In genomic region chr5:68277427-68277826, GRCh38 we compare ENCODE assay signal across 13 cellular contexts.
DNase-seq lines count a peak whose midpoint lies in the region; TF ChIP-seq lines count a peak whose summit lies in the region.
"Had no signal": no experiment of that assay in that cellular context is flagged by ENCODE, and none has a peak within 500 bp of the region (broad histone marks: within the 10 kb centered on the region; RNA-seq: fewer than 3 reads in every experiment).

No MANE protein-coding gene starts in this region.

- POLR2A ChIA-PET in activated CD4-positive, alpha-beta T cell treated with anti-CD3 and anti-CD28 coated beads, Interleukin-2, amount 10 ng/mL, durations not matched to agents 7 days and 5 days (lab: Charles Lee), result no interaction called here

- WGBS in GM23248 (ENCODE audit: low coverage in 1 of 2, low lambda C conversion rate in 2 of 2, missing lambda C conversion rate in 2 of 2), 2 experiments, result 55% methylated on average over 5 of the region's 5 CpGs

- no peak overlapping the region for H3K4me3 Mint-ChIP-seq in activated CD4-positive, alpha-beta T cell treated with anti-CD3 and anti-CD28 coated beads, Interleukin-2, amount 10 ng/mL, durations not matched to agents 7 days and 5 days

- no peaks in the 10 kb centered on the region for H3K27me3 Mint-ChIP-seq in activated CD4-positive, alpha-beta T cell treated with anti-CD3 and anti-CD28 coated beads, Interleukin-2, amount 10 ng/mL, durations not matched to agents 7 days and 5 days

- peaks cover 77% of the 10 kb centered on the region for H3K36me3 Mint-ChIP-seq in activated CD4-positive, alpha-beta T cell treated with anti-CD3 and anti-CD28 coated beads, Interleukin-2, amount 10 ng/mL, durations not matched to agents 7 days and 5 days (ENCODE audit: low read depth)

- H3K9me2 ChIP-seq in MM.1S (replicated peaks; ENCODE audit: insufficient read depth, low read length) (no peaks in the 10 kb centered on the region), GM23248 (ENCODE audit: insufficient read depth) (no peaks in the 10 kb centered on the region)

- H3K27me3 ChIP-seq in MM.1S (replicated peaks; ENCODE audit: insufficient read depth, low read length), result no peaks in the 10 kb centered on the region
- no peaks in the 10 kb centered on the region for H3K27me3 ChIP-seq in GM23248 (replicated peaks; ENCODE audit: insufficient read depth)
- H3K27me3 ChIP-seq: tibial nerve had no signal

- no peak overlapping the region for H3K9ac ChIP-seq in MM.1S (ENCODE audit: low read length)
- H3K9ac ChIP-seq in GM23248, result no peak overlapping the region

- in situ Hi-C loops in GM23248 (cut with MboI), result no loop called here

- no peak for TF ChIP-seq CTCF in MM.1S (IDR thresholded peaks at IDR 0.05; ENCODE audit: low read length)

- H3K9me3 Mint-ChIP-seq in activated CD4-positive, alpha-beta T cell treated with anti-CD3 and anti-CD28 coated beads, Interleukin-2, amount 10 ng/mL, durations not matched to agents 7 days and 5 days, result no peaks in the 10 kb centered on the region

- H3K9me3 ChIP-seq in MM.1S (replicated peaks; ENCODE audit: insufficient read depth, low read length) (no peaks in the 10 kb centered on the region), GM23248 (ENCODE audit: low read depth) (no peaks in the 10 kb centered on the region)
- H3K9me3 ChIP-seq: tibial nerve had no signal

- peak overlapping the region; percentile 60 for H3K27ac ChIP-seq in epithelial cell of prostate
- no peak overlapping the region for H3K27ac ChIP-seq in MM.1S (ENCODE audit: low read length)
- H3K27ac ChIP-seq in GM23248, result no peak overlapping the region

- no peak overlapping the region for H3K4me3 ChIP-seq in MM.1S (ENCODE audit: low read length)
- H3K4me3 ChIP-seq in GM23248, result no peak overlapping the region
- H3K4me3 ChIP-seq: tibial nerve had no signal

- peak overlapping the region; percentile 60 for H3K27ac Mint-ChIP-seq in activated CD4-positive, alpha-beta T cell treated with anti-CD3 and anti-CD28 coated beads, Interleukin-2, amount 10 ng/mL, durations not matched to agents 7 days and 5 days

- CTCF ChIA-PET in activated CD4-positive, alpha-beta T cell treated with anti-CD3 and anti-CD28 coated beads, Interleukin-2, amount 10 ng/mL, durations not matched to agents 7 days and 5 days (lab: Charles Lee), result no interaction called here

- H3K79me2 ChIP-seq in MM.1S (ENCODE audit: low read length) (no peaks in the 10 kb centered on the region), GM23248 (ENCODE audit: insufficient read depth) (peaks cover 21% of the 10 kb centered on the region)

- H3K4me1 ChIP-seq in MM.1S (ENCODE audit: low read length) (no peaks in the 10 kb centered on the region), GM23248 (ENCODE audit: insufficient read depth) (peaks cover 20% of the 10 kb centered on the region)

- no peaks in the 10 kb centered on the region for H3F3A ChIP-seq in MM.1S (ENCODE audit: insufficient read depth, low read length)
- H3F3A ChIP-seq in GM23248 (ENCODE audit: insufficient read depth), result peaks cover 11% of the 10 kb centered on the region; the same call in 1 of the 2 replicates

- H3K4me1 Mint-ChIP-seq in activated CD4-positive, alpha-beta T cell treated with anti-CD3 and anti-CD28 coated beads, Interleukin-2, amount 10 ng/mL, durations not matched to agents 7 days and 5 days, result peaks cover 83% of the 10 kb centered on the region

- peaks cover 11% of the 10 kb centered on the region for H3K36me3 ChIP-seq in MM.1S (replicated peaks; ENCODE audit: insufficient read depth, low read length)
- peaks cover 46% of the 10 kb centered on the region for H3K36me3 ChIP-seq in GM23248 (ENCODE audit: low read depth)

- DNase-seq in activated CD4-positive, alpha-beta T cell treated with anti-CD3 and anti-CD28 coated beads, Interleukin-2, amount 10 ng/mL, durations not matched to agents 7 days and 5 days, result no peak
- no peak for DNase-seq in activated CD4-positive, alpha-beta T cell treated with anti-CD3 and anti-CD28 coated beads for 1 hour
- peak; percentile 70 for DNase-seq in RPMI7951 (ENCODE audit: low read depth)
- DNase-seq in epithelial cell of prostate (ENCODE audit: low read depth, low spot score), result peak; percentile 71
- peak; percentile 26 for DNase-seq in renal cortical epithelial cell (ENCODE audit: low read depth)
- no peak for DNase-seq in NCI-H524 (lab: John Stamatoyannopoulos, UW)
- no peak for DNase-seq in MM.1S
- DNase-seq in GM23248, result no peak
- DNase-seq: effector memory CD4-positive, alpha-beta T cell; hippocampal formation; NCI-H1092 treated with DMSO at 0.1 percent for 48 hours; NCI-H69 had no signal

- H4K20me1 ChIP-seq in MM.1S (ENCODE audit: insufficient read depth, low read length) (no peaks in the 10 kb centered on the region), GM23248 (ENCODE audit: insufficient read depth) (no peaks in the 10 kb centered on the region)

- H3K4me2 ChIP-seq in MM.1S (ENCODE audit: low read depth, low read length) (no peak overlapping the region), GM23248 (ENCODE audit: unreplicated experiment) (no peak overlapping the region)

- H2AFZ ChIP-seq in MM.1S (ENCODE audit: low read length), result no peak overlapping the region
- no peak overlapping the region for H2AFZ ChIP-seq in GM23248

Comparison
In these comparisons a context has a peak if more than half of its experiments do, and no peak if none do; other contexts are left out.
1. DNase-seq: peak in RPMI7951 (single experiment), epithelial cell of prostate (single experiment) and renal cortical epithelial cell (single experiment); none in activated CD4-positive, alpha-beta T cell treated with anti-CD3 and anti-CD28 coated beads, Interleukin-2, amount 10 ng/mL, durations not matched to agents 7 days and 5 days (single experiment), activated CD4-positive, alpha-beta T cell treated with anti-CD3 and anti-CD28 coated beads for 1 hour (single experiment), NCI-H524 (0 of 2), MM.1S (single experiment) and GM23248 (single experiment).